8 cellular contexts compared by ENCODE assay signal in the genomic region with DNA sequence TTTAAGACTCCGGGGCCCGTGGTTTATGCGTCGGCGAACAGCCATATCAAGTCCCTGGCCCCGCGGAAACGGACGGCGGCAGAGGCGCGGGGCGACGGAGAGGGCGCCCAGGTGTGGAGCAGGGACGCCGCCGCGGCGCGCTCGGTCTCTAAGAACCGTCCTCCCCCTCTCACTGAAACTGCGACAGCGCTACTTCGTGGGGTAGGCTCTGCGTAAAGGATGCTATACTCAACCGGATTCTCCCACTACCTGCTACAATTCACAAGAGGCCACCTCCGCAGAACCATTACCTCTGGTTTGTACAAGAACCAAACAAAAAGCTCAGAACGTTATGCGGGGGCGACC. TPM values are rescaled to one million over a fixed set of nuclear protein-coding genes. Genes with fewer than 3 reads are reported as not detected.
A peak's percentile ranks its signal among the peaks of the same experiment; 100 is the strongest.
DNase-seq lines count a peak whose midpoint lies in the region; ATAC-seq and TF ChIP-seq lines count a peak whose summit lies in the region.

No MANE protein-coding gene starts in this region.

- TF ChIP-seq CTCF in AG04449 (IDR thresholded peaks at IDR 0.05; ENCODE audit: insufficient read depth, low read length, missing control alignments): no peak

- POLR2A ChIA-PET in AG04449 (lab: Yijun Ruan, JAX): no interaction called here

- no peaks in the 10 kb centered on the region for H3K4me1 ChIP-seq in right cardiac atrium (ENCODE audit: control insufficient read depth, insufficient read depth, low read length)

- H3K4me3 ChIP-seq in AG04449 (ENCODE audit: low read depth, low read length) (peak overlapping the region; percentile 94), right cardiac atrium (ENCODE audit: low read length) (peak overlapping the region; percentile 46)

- no peaks in the 10 kb centered on the region for H3K9me3 ChIP-seq in right cardiac atrium (ENCODE audit: control insufficient read depth, low read length)

- CTCF ChIA-PET in AG04449 (lab: Yijun Ruan, JAX): no interaction called here

- WGBS in right cardiac atrium: under 1% methylated on average over 32 of the region's 32 CpGs

- peaks cover 8 to 10% of the 10 kb centered on the region in 2 donors for H3K36me3 Mint-ChIP-seq in activated naive CD4-positive, alpha-beta T cell treated with anti-CD3 and anti-CD28 coated beads, Interleukin-2, amount 50 U/mL, for 72 hours

- no peaks in the 10 kb centered on the region for H3K27me3 ChIP-seq in right cardiac atrium (ENCODE audit: control insufficient read depth, insufficient read depth)

- intact Hi-C loops in right cardiac atrium (cut with DNase I): no loop called here
- intact Hi-C loops in sciatic nerve (cut with DNase I): no loop called here

- peak overlapping the region; percentile 79 to 81 for H3K27ac Mint-ChIP-seq in activated naive CD4-positive, alpha-beta T cell treated with anti-CD3 and anti-CD28 coated beads, Interleukin-2, amount 50 U/mL, for 72 hours

- no peak for TF ChIP-seq POLR2A in GM18505 (IDR thresholded peaks at IDR 0.05; ENCODE audit: borderline replicate concordance, extremely low read depth, insufficient read depth, insufficient read length)

- H3K27ac ChIP-seq in right cardiac atrium (ENCODE audit: low read length): no peak overlapping the region

- no peak for DNase-seq in AG04449 (ENCODE audit: low read depth, low spot score)
- peak; percentile 69 for DNase-seq in OCI-M1 (lab: John Stamatoyannopoulos, UW)
- DNase-seq in activated naive CD4-positive, alpha-beta T cell treated with anti-CD3 and anti-CD28 coated beads, Interleukin-2, amount 50 U/mL, for 72 hours (ENCODE audit: low spot score in 2 of 2): peak in 1 of 2 donors; percentile 60
- DNase-seq in right cardiac atrium: peak in 2 of 3 donors; percentile 68 to 71
- DNase-seq in sciatic nerve (ENCODE audit: low spot score): no peak
- no peak for DNase-seq in GF-D8 (lab: John Stamatoyannopoulos, UW)

- ATAC-seq in GM18505 (IDR thresholded peaks at IDR 0.05; ENCODE audit: unreplicated experiment) (peak; percentile 45), HG02981 (IDR thresholded peaks at IDR 0.05; ENCODE audit: unreplicated experiment) (peak; percentile 45), right cardiac atrium (peak; percentile 43 to 50), sciatic nerve (peak; percentile 56)
- ATAC-seq in activated naive CD4-positive, alpha-beta T cell treated with anti-CD3 and anti-CD28 coated beads, Interleukin-2, amount 50 U/mL, for 72 hours: peak; percentile 56 to 67

- no peaks in the 10 kb centered on the region for H3K9me3 Mint-ChIP-seq in activated naive CD4-positive, alpha-beta T cell treated with anti-CD3 and anti-CD28 coated beads, Interleukin-2, amount 50 U/mL, for 72 hours

RNA-seq across cellular contexts. Expression of a gene that starts 0.4 kb away (rescaled TPM):
- total RNA-seq in activated naive CD4-positive, alpha-beta T cell treated with anti-CD3 and anti-CD28 coated beads, Interleukin-2, amount 50 U/mL, for 72 hours: 10 to 100 TPM; 15.0 to 25.1 TPM
- 10 to 100 TPM; 12.3 to 20.1 (median 16.4) TPM for total RNA-seq in right cardiac atrium
- polyA plus RNA-seq in right cardiac atrium: 20.5 TPM
- 54.4 TPM for total RNA-seq in sciatic nerve

RNA-seq across cellular contexts. Expression of a gene that starts 37.5 kb away (rescaled TPM):
- total RNA-seq in activated naive CD4-positive, alpha-beta T cell treated with anti-CD3 and anti-CD28 coated beads, Interleukin-2, amount 50 U/mL, for 72 hours: 100 to 1,000 TPM; 120 to 163 TPM
- total RNA-seq in right cardiac atrium (100 to 1,000 TPM; 307 to 406 (median 370) TPM), sciatic nerve (365 TPM)
- 257 TPM for polyA plus RNA-seq in right cardiac atrium

RNA-seq across cellular contexts. Expression of a gene that starts 49.5 kb away (rescaled TPM):
- 100 to 1,000 TPM in 1 of 2 donors, 10 to 100 TPM in 1; 21.2 to 153 TPM for total RNA-seq in activated naive CD4-positive, alpha-beta T cell treated with anti-CD3 and anti-CD28 coated beads, Interleukin-2, amount 50 U/mL, for 72 hours
- 10 to 100 TPM; 36.2 to 51.5 (median 45.2) TPM for total RNA-seq in right cardiac atrium
- polyA plus RNA-seq in right cardiac atrium: 39.3 TPM
- 132 TPM for total RNA-seq in sciatic nerve

RNA-seq across cellular contexts. Expression of a gene that starts 51.5 kb away (rescaled TPM):
- 10 to 100 TPM; 23.7 to 87.6 TPM for total RNA-seq in activated naive CD4-positive, alpha-beta T cell treated with anti-CD3 and anti-CD28 coated beads, Interleukin-2, amount 50 U/mL, for 72 hours
- total RNA-seq in right cardiac atrium (10 to 100 TPM; 71.8 to 82.2 (median 80.9) TPM), sciatic nerve (71.7 TPM)
- 56.7 TPM for polyA plus RNA-seq in right cardiac atrium

Comparison
In these comparisons a context has a peak if more than half of its experiments do, and no peak if none do; other contexts are left out.
1. DNase-seq: peak in OCI-M1 (single experiment) and right cardiac atrium (2 of 3); none in AG04449 (single experiment), sciatic nerve (single experiment) and GF-D8 (single experiment).
2. Peak in every context shown above with its lines, with median percentiles within 50 percentile points of each other: ATAC-seq.